19 cellular contexts compared by ENCODE assay signal in the genomic region with DNA sequence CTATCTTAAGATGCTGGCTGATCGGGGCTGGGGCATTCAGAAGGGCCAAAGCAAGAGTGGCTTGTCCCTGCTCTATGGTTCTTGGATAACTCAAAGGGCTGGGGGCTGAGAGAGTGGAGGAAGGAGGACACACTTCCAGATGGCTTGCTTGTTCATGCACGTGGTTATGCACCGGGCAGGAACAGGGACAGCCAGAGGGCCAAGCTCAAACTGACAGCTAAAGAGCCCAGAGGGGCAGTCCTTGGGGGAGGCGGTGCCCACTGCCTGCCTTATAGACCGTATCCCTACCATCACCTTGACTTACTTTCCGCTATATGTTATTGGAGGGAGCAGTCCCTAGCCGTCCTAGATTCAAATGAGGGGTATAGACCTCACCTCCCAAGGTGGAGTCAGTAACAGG.
DNase-seq lines count a peak whose midpoint lies in the region; ATAC-seq, FAIRE-seq and TF ChIP-seq lines count a peak whose summit lies in the region.
"Had no signal": no experiment of that assay in that cellular context is flagged by ENCODE, and none has a peak within 500 bp of the region (broad histone marks: within the 10 kb centered on the region; RNA-seq: fewer than 3 reads in every experiment).

No MANE protein-coding gene starts in this region.

- peak overlapping the region in 6 of 11 experiments; percentile 3 to 69 (median 68); a peak in 8 of 22 replicates for H3K27ac ChIP-seq in BLaER1 treated with 17β-estradiol and CSF1 and Interleukin-3, amounts not matched to agents 10 nM and 100 nM
- H3K27ac ChIP-seq: C4-2B, GM23248 had no signal

- peaks cover 18 to 47% (median 37%) of the 10 kb centered on the region in 11 experiments for H3K9me3 ChIP-seq in BLaER1 treated with 17β-estradiol and CSF1 and Interleukin-3, amounts not matched to agents 10 nM and 100 nM (replicated peaks in 1 of 11)

- H3K4me2 ChIP-seq in BLaER1 treated with 17β-estradiol and CSF1 and Interleukin-3, amounts not matched to agents 10 nM and 100 nM, result peak overlapping the region in 8 of 11 experiments; percentile 48 to 72 (median 60); a peak in 12 of 22 replicates

- H3K36me3 ChIP-seq in BLaER1 treated with 17β-estradiol and CSF1 and Interleukin-3, amounts not matched to agents 10 nM and 100 nM, result peaks cover 0 to 10% (median 0%) of the 10 kb centered on the region in 11 experiments; a peak in 2 of 22 replicates

- no peaks in the 10 kb centered on the region for H3K27me3 ChIP-seq in BLaER1 treated with 17β-estradiol and CSF1 and Interleukin-3, amounts not matched to agents 10 nM and 100 nM

- H3K27me3 Mint-ChIP-seq in dendritic cell treated with granulocyte-macrophage colony-stimulating factor and Interleukin-4, amounts not matched to agents 40 ng/mL and 50 ng/mL, for 4 days, result peaks cover 1% of the 10 kb centered on the region
- peaks cover 6% of the 10 kb centered on the region for H3K27me3 Mint-ChIP-seq in nephron (ENCODE audit: low read depth)
- no peaks in the 10 kb centered on the region for H3K27me3 Mint-ChIP-seq in type B pancreatic cell

- DNase-seq in type B pancreatic cell (ENCODE audit: extremely low spot score, unreplicated experiment) (no peak), frontal cortex (ENCODE audit: low spot score in 2 of 2) (no peak)
- no peak for DNase-seq in activated CD4-positive, alpha-beta T cell treated with anti-CD3 and anti-CD28 coated beads for 4 hours
- DNase-seq: ACHN; CD4-positive, alpha-beta memory T cell; DMS79; GM23248; KG1 had no signal

- no peaks in the 10 kb centered on the region for H4K20me1 ChIP-seq in BLaER1 treated with 17β-estradiol and CSF1 and Interleukin-3, amounts not matched to agents 10 nM and 100 nM

- H3K9ac ChIP-seq in BLaER1 treated with 17β-estradiol and CSF1 and Interleukin-3, amounts not matched to agents 10 nM and 100 nM, result no peak overlapping the region
- H3K9ac ChIP-seq: GM23248 had no signal

- peaks cover 20% of the 10 kb centered on the region for H3K4me1 Mint-ChIP-seq in dendritic cell treated with granulocyte-macrophage colony-stimulating factor and Interleukin-4, amounts not matched to agents 40 ng/mL and 50 ng/mL, for 4 days (ENCODE audit: low read depth)
- H3K4me1 Mint-ChIP-seq in nephron (peaks cover 35% of the 10 kb centered on the region), type B pancreatic cell (ENCODE audit: unreplicated experiment) (peaks cover 19% of the 10 kb centered on the region)
- H3K4me1 Mint-ChIP-seq: B cell; CD4-positive, alpha-beta memory T cell; IgD-negative memory B cell had no signal

- TF ChIP-seq CTCF in nephron (IDR thresholded peaks at IDR 0.05; ENCODE audit: unreplicated experiment in 3 of 3) (no peak), type B pancreatic cell (conservative IDR thresholded peaks at IDR 0.05) (no peak)

- intact Hi-C loops in dendritic cell treated with granulocyte-macrophage colony-stimulating factor and Interleukin-4, amounts not matched to agents 40 ng/mL and 50 ng/mL, for 4 days (cut with micrococcal nuclease), result no loop called here

- no peak for FAIRE-seq in frontal cortex (lab: Jason Lieb, UNC)
- FAIRE-seq: G401.6, GM12892, H54 had no signal

- peaks cover 17 to 46% (median 41%) of the 10 kb centered on the region in 10 experiments for H3K4me1 ChIP-seq in BLaER1 treated with 17β-estradiol and CSF1 and Interleukin-3, amounts not matched to agents 10 nM and 100 nM

- H3K4me3 ChIP-seq in BLaER1 treated with 17β-estradiol and CSF1 and Interleukin-3, amounts not matched to agents 10 nM and 100 nM, result no peak overlapping the region
- H3K4me3 ChIP-seq: GM23248 had no signal

- H3K27ac Mint-ChIP-seq in dendritic cell treated with granulocyte-macrophage colony-stimulating factor and Interleukin-4, amounts not matched to agents 40 ng/mL and 50 ng/mL, for 4 days, result peak overlapping the region; percentile 72
- H3K27ac Mint-ChIP-seq in nephron, result peak overlapping the region; percentile 14 to 89 (median 39)
- H3K27ac Mint-ChIP-seq in type B pancreatic cell, result peak overlapping the region; percentile 58
- H3K27ac Mint-ChIP-seq: B cell, IgD-negative memory B cell had no signal

- peaks cover 29% of the 10 kb centered on the region for H3K9me3 Mint-ChIP-seq in dendritic cell treated with granulocyte-macrophage colony-stimulating factor and Interleukin-4, amounts not matched to agents 40 ng/mL and 50 ng/mL, for 4 days
- H3K9me3 Mint-ChIP-seq in nephron (peaks cover 4% of the 10 kb centered on the region), type B pancreatic cell (peaks cover 15% of the 10 kb centered on the region)

- no peak overlapping the region for H3K4me3 Mint-ChIP-seq in dendritic cell treated with granulocyte-macrophage colony-stimulating factor and Interleukin-4, amounts not matched to agents 40 ng/mL and 50 ng/mL, for 4 days
- no peak overlapping the region for H3K4me3 Mint-ChIP-seq in nephron
- H3K4me3 Mint-ChIP-seq in type B pancreatic cell, result no peak overlapping the region
- H3K4me3 Mint-ChIP-seq: B cell; CD4-positive, alpha-beta memory T cell; IgD-negative memory B cell had no signal

- peaks cover 8% of the 10 kb centered on the region for H3K36me3 Mint-ChIP-seq in dendritic cell treated with granulocyte-macrophage colony-stimulating factor and Interleukin-4, amounts not matched to agents 40 ng/mL and 50 ng/mL, for 4 days (ENCODE audit: low read depth)
- H3K36me3 Mint-ChIP-seq in nephron (ENCODE audit: low read depth), result no peaks in the 10 kb centered on the region
- H3K36me3 Mint-ChIP-seq in type B pancreatic cell, result no peaks in the 10 kb centered on the region
- H3K36me3 Mint-ChIP-seq: CD4-positive, alpha-beta memory T cell had no signal

- ATAC-seq in GM21423 (IDR thresholded peaks at IDR 0.05; ENCODE audit: unreplicated experiment), result no peak
- ATAC-seq: HCT116 had no signal
